ENCODE assay signal across 12 cellular contexts in genomic region chr3:62368705-62369475, GRCh38. TPM values are rescaled to one million over a fixed set of nuclear protein-coding genes. Genes with fewer than 3 reads are reported as not detected.
DNase-seq lines count a peak whose midpoint lies in the region; ATAC-seq and TF ChIP-seq lines count a peak whose summit lies in the region.
"Had no signal": no experiment of that assay in that cellular context is flagged by ENCODE, and none has a peak within 500 bp of the region (broad histone marks: within the 10 kb centered on the region; RNA-seq: fewer than 3 reads in every experiment).

No MANE protein-coding gene starts in this region.

- H3K79me1 ChIP-seq in trophoblast cell (ENCODE audit: low read length): no peaks in the 10 kb centered on the region

- H3K27ac ChIP-seq in GM23248 (no peak overlapping the region), trophoblast cell (ENCODE audit: low read depth, low read length) (no peak overlapping the region), ascending aorta (no peak overlapping the region), OCI-LY7 (ENCODE audit: low read depth, low read length, poor library complexity, severe bottlenecking) (no peak overlapping the region)

- 4 to 5% methylated on average over 54 to 58 of the region's 58 CpGs for WGBS in GM23248 (ENCODE audit: low coverage in 1 of 2, low lambda C conversion rate in 2 of 2, missing lambda C conversion rate in 2 of 2), 2 experiments
- no CpG with 5 or more reads among the region's 58 CpGs for WGBS in trophoblast cell (ENCODE audit: extremely low coverage, insufficient coverage, insufficient read length)

- H2AFZ ChIP-seq in GM23248: peak overlapping the region; percentile 34
- no peak overlapping the region for H2AFZ ChIP-seq in trophoblast cell (ENCODE audit: insufficient read depth, low read length, poor library complexity)
- H2AFZ ChIP-seq in OCI-LY7 (ENCODE audit: low read length): no peak overlapping the region

- no peaks in the 10 kb centered on the region for H3K4me1 ChIP-seq in GM23248 (ENCODE audit: insufficient read depth)
- H3K4me1 ChIP-seq in trophoblast cell (ENCODE audit: control insufficient read depth in 1 of 2, insufficient read depth in 2 of 2, low read length in 2 of 2): peaks cover 9% of the 10 kb centered on the region in 2 experiments
- peaks cover 2 to 7% of the 10 kb centered on the region in 2 donors for H3K4me1 ChIP-seq in ascending aorta
- no peaks in the 10 kb centered on the region for H3K4me1 ChIP-seq in OCI-LY7 (ENCODE audit: insufficient read depth, low read length, poor library complexity, severe bottlenecking)

- no peak overlapping the region for H2BK5ac ChIP-seq in trophoblast cell (ENCODE audit: low read depth, low read length, poor library complexity)

- no peak overlapping the region for H4K91ac ChIP-seq in trophoblast cell (ENCODE audit: low read depth, low read length)

- in situ Hi-C loops in GM23248 (cut with MboI): no loop called here

- peak overlapping the region; percentile 61 for H3K4me2 ChIP-seq in GM23248 (ENCODE audit: unreplicated experiment)
- peak overlapping the region; percentile 52 for H3K4me2 ChIP-seq in trophoblast cell (ENCODE audit: low read length)
- no peak overlapping the region for H3K4me2 ChIP-seq in OCI-LY7 (ENCODE audit: low read length)

- no peak overlapping the region for H2AK5ac ChIP-seq in trophoblast cell (ENCODE audit: low read length)

- no peaks in the 10 kb centered on the region for H3K9me2 ChIP-seq in GM23248 (ENCODE audit: insufficient read depth)
- H3K9me2 ChIP-seq in OCI-LY7 (ENCODE audit: insufficient read depth, low read length): no peaks in the 10 kb centered on the region

- CTCF ChIA-PET in OCI-LY7 (lab: Charles Lee; ENCODE audit: unreplicated experiment): no interaction called here

- peak; percentile 48 for DNase-seq in GM23248
- DNase-seq in NCI-H82 treated with DMSO at 0.1 percent for 48 hours (lab: John Stamatoyannopoulos, UW; ENCODE audit: unreplicated experiment): peak; percentile 48
- DNase-seq in left ventricle myocardium superior: no peak
- DNase-seq in trophoblast cell: no peak
- no peak for DNase-seq in T-helper 1 cell
- DNase-seq in ascending aorta (ENCODE audit: low spot score in 2 of 2): no peak
- DNase-seq in activated effector memory CD4-positive, alpha-beta T cell treated with Interleukin-2 at 50 U/mL for 16 hours: no peak
- no peak for DNase-seq in OCI-LY7 (ENCODE audit: low spot score)
- DNase-seq: NCI-H1048 had no signal

- H3K4ac ChIP-seq in trophoblast cell (ENCODE audit: low read depth, low read length): no peak overlapping the region

- H3K79me2 ChIP-seq in GM23248 (ENCODE audit: insufficient read depth): no peaks in the 10 kb centered on the region
- no peaks in the 10 kb centered on the region for H3K79me2 ChIP-seq in trophoblast cell (ENCODE audit: control insufficient read depth, insufficient read depth, low read length, poor library complexity)
- no peaks in the 10 kb centered on the region for H3K79me2 ChIP-seq in OCI-LY7 (ENCODE audit: insufficient read depth, low read depth, low read length)

- H3K4me3 ChIP-seq in GM23248 (peak overlapping the region; percentile 22; the same call in 1 of the 2 replicates), trophoblast cell (ENCODE audit: low read depth, low read length) (no peak overlapping the region), ascending aorta (peak overlapping the region in 1 of 2 donors; percentile 18), OCI-LY7 (ENCODE audit: low read depth, low read length, poor library complexity, severe bottlenecking) (no peak overlapping the region)

- H3K9ac ChIP-seq in GM23248: no peak overlapping the region
- H3K9ac ChIP-seq in trophoblast cell (ENCODE audit: low read length): no peak overlapping the region

- H4K8ac ChIP-seq in trophoblast cell (ENCODE audit: low read depth, low read length): no peak overlapping the region

- no peak overlapping the region for H3K18ac ChIP-seq in trophoblast cell (ENCODE audit: low read length)

- no peak overlapping the region for H4K12ac ChIP-seq in trophoblast cell (ENCODE audit: low read depth, low read length)

- no peak overlapping the region for H3K23ac ChIP-seq in trophoblast cell (ENCODE audit: low read length)

- intact Hi-C loops in left ventricle myocardium superior (cut with micrococcal nuclease): no loop called here
- intact Hi-C loops in ascending aorta (cut with DNase I): no loop called here
- intact Hi-C loops in OCI-LY7 (cut with micrococcal nuclease; ENCODE audit: unreplicated experiment): no loop called here

- peak; percentile 30 for ATAC-seq in left ventricle myocardium superior
- ATAC-seq: left lobe of liver had no signal

- POLR2A ChIA-PET in OCI-LY7 (lab: Charles Lee): interaction anchor here (0.7 kb wide), 1 partner anchor 23 kb away, joined by 3 read pairs; no protein-coding TSS in a partner anchor

- H2BK12ac ChIP-seq in trophoblast cell (ENCODE audit: low read length): no peak overlapping the region

- no peaks in the 10 kb centered on the region for H3F3A ChIP-seq in GM23248 (ENCODE audit: insufficient read depth)

- H4K20me1 ChIP-seq in GM23248 (ENCODE audit: insufficient read depth) (no peaks in the 10 kb centered on the region), OCI-LY7 (ENCODE audit: insufficient read depth, low read length) (no peaks in the 10 kb centered on the region)

- BruUV-seq in OCI-LY7 (replicated peaks; lab: Mats Ljungman, UMichigan): no TSS peak

- TF ChIP-seq CTCF in ascending aorta (IDR thresholded peaks at IDR 0.05) (no peak), OCI-LY7 (conservative IDR thresholded peaks at IDR 0.05; ENCODE audit: low read length) (no peak)

- no peak overlapping the region for H3K14ac ChIP-seq in trophoblast cell (ENCODE audit: low read length)

- H3K9me3 ChIP-seq in GM23248 (ENCODE audit: low read depth) (no peaks in the 10 kb centered on the region), trophoblast cell (ENCODE audit: insufficient read depth, low read depth, low read length) (peaks cover 1% of the 10 kb centered on the region), ascending aorta (no peaks in the 10 kb centered on the region), OCI-LY7 (ENCODE audit: low read length) (no peaks in the 10 kb centered on the region)

- no peak overlapping the region for H2BK120ac ChIP-seq in trophoblast cell (ENCODE audit: insufficient read depth, low read length, poor library complexity)

- H3K27me3 ChIP-seq in GM23248 (replicated peaks; ENCODE audit: insufficient read depth) (peaks cover 93% of the 10 kb centered on the region), trophoblast cell (ENCODE audit: insufficient read depth, low read length) (peaks cover 90% of the 10 kb centered on the region), ascending aorta (peaks cover 24% of the 10 kb centered on the region)

- H3K36me3 ChIP-seq in GM23248 (ENCODE audit: low read depth) (no peaks in the 10 kb centered on the region), trophoblast cell (ENCODE audit: control insufficient read depth in 1 of 2, insufficient read depth in 2 of 2, low read length in 2 of 2) (no peaks in the 10 kb centered on the region), ascending aorta (no peaks in the 10 kb centered on the region), OCI-LY7 (ENCODE audit: insufficient read depth, low read length) (no peaks in the 10 kb centered on the region)

RNA-seq across cellular contexts. Expression of gene FEZF2, which starts 4.5 kb away (rescaled TPM):
- total RNA-seq in GM23248 (2014; rRNA removed; shearing (Covaris generic)): not detected in 2 replicates
- not detected in 2 replicates for polyA plus RNA-seq in GM23248 (2016; fragmentation: Nextera tagmentation; extraction: Ambion mirVana)
- not detected for total RNA-seq in left ventricle myocardium superior
- polyA plus RNA-seq in trophoblast cell (2013): 0.04 and 0.06 TPM in 2 replicates
- total RNA-seq in ascending aorta: not detected
- total RNA-seq in OCI-LY7 (2014; rRNA removed; shearing (Covaris generic)): not detected in 2 replicates
- not detected in 2 replicates for total RNA-seq in OCI-LY7 (2022)
- total RNA-seq: left lobe of liver, pulmonary artery endothelial cell had no signal
- polyA plus RNA-seq: esophagus had no signal

Comparison
In these comparisons a context has a peak if more than half of its experiments do, and no peak if none do; other contexts are left out.
1. DNase-seq: peak in GM23248 (single experiment) and NCI-H82 treated with DMSO at 0.1 percent for 48 hours (single experiment); none in left ventricle myocardium superior (single experiment), trophoblast cell (0 of 2), T-helper 1 cell (0 of 5), ascending aorta (0 of 2), activated effector memory CD4-positive, alpha-beta T cell treated with Interleukin-2 at 50 U/mL for 16 hours (single experiment) and OCI-LY7 (single experiment).